Comparison of ENCODE assay signal across 21 cellular contexts in the genomic region with DNA sequence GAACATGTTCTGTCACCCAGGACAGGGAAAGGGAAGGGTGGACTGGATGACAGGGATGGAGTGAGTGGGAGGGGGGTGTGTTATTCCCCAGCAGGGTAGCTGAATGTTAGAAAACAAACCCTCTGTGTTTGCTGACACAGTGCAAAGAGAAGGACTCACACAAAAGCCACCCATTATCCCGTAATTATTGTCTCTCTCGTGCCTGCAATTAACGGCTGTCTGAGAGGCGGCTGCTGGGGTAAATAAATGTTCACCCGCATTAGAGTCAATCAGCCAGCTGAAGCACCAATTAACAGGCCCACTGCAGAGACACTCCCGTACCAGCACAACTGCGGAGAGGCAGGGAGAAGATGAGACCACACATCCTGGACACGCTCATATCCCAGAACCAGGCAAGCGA. TPM values are rescaled to one million over a fixed set of nuclear protein-coding genes. Genes with fewer than 3 reads are reported as not detected.
A peak's percentile ranks its signal among the peaks of the same experiment; 100 is the strongest.
DNase-seq lines count a peak whose midpoint lies in the region; ATAC-seq, FAIRE-seq and TF ChIP-seq lines count a peak whose summit lies in the region.
"Had no signal": no experiment of that assay in that cellular context is flagged by ENCODE, and none has a peak within 500 bp of the region (broad histone marks: within the 10 kb centered on the region; RNA-seq: fewer than 3 reads in every experiment).

No MANE protein-coding gene starts in this region.

- H3K18ac ChIP-seq in H1 (ENCODE audit: extremely low read depth, low read length) = 0 out of 2 replicates have a peak overlapping the region, but pooled peaks have one; percentile 19

- no peak for TF ChIP-seq EP300 in H1 (IDR thresholded peaks at IDR 0.05; ENCODE audit: borderline replicate concordance in 1 of 2, low read depth in 2 of 2, low read length in 2 of 2)

- no peak overlapping the region for H3K9ac ChIP-seq in H1 (replicated peaks in 1 of 4; ENCODE audit: extremely low read depth in 1 of 4, low read depth in 3 of 4, low read length in 3 of 4)

- POLR2A ChIA-PET in H1 (lab: Charles Lee; ENCODE audit: partially characterized antibody) = interaction anchor here (1.3 to 1.7 kb wide), 2 partner anchors 11 to 30 kb away, joined by 3 to 5 read pairs; no protein-coding TSS in a partner anchor

- H3K27me3 ChIP-seq in left ventricle myocardium inferior (ENCODE audit: low read depth) (no peaks in the 10 kb centered on the region), H1 (replicated peaks in 1 of 4; ENCODE audit: control insufficient read depth in 3 of 4, extremely low read depth in 1 of 4, insufficient read depth in 3 of 4, low read length in 3 of 4) (peaks cover 0 to 2% (median 0%) of the 10 kb centered on the region in 4 experiments; a peak in 3 of 7 replicates)
- H3K27me3 ChIP-seq: body of pancreas, right lobe of liver, testis had no signal

- H3K27ac ChIP-seq in left ventricle myocardium inferior (replicated peaks) (no peak overlapping the region), H1 (ENCODE audit: low read depth, low read length) (no peak overlapping the region)
- H3K27ac ChIP-seq: A549, body of pancreas, HL-60, right lobe of liver, testis had no signal

- H3K4me3 ChIP-seq in left ventricle myocardium inferior (no peak overlapping the region), H1 (ENCODE audit: extremely low read depth in 1 of 4, insufficient read depth in 2 of 4, low read depth in 3 of 4, low read length in 4 of 4) (no peak overlapping the region)
- H3K4me3 ChIP-seq: A549, body of pancreas, right lobe of liver, testis had no signal

- no peak for FAIRE-seq in H1 (lab: Jason Lieb, UNC)
- FAIRE-seq: A549 had no signal

- H3K27me3 Mint-ChIP-seq in type B pancreatic cell = no peaks in the 10 kb centered on the region
- peaks cover 14 to 19% of the 10 kb centered on the region in 2 donors for H3K27me3 Mint-ChIP-seq in effector memory CD8-positive, alpha-beta T cell

- no peak overlapping the region for H3K23ac ChIP-seq in H1 (ENCODE audit: insufficient read length)

- intact Hi-C loops in left ventricle myocardium superior (cut with micrococcal nuclease) = no loop called here
- intact Hi-C loops in left ventricle myocardium inferior (cut with micrococcal nuclease) = no loop called here

- H2BK12ac ChIP-seq in H1 (ENCODE audit: low read depth, low read length) = peak overlapping the region; percentile 89; the same call in 1 of the 2 replicates

- no peak overlapping the region for H2BK20ac ChIP-seq in H1 (ENCODE audit: low read length)

- no peak overlapping the region for H2AK5ac ChIP-seq in H1 (ENCODE audit: low read depth, low read length)

- H3K4me2 ChIP-seq in H1 (ENCODE audit: insufficient read depth in 1 of 2, low read depth in 2 of 2, low read length in 2 of 2) = no peak overlapping the region
- H3K4me2 ChIP-seq: A549 had no signal

- peaks cover 11% of the 10 kb centered on the region for H3K36me3 Mint-ChIP-seq in type B pancreatic cell
- peaks cover 4% of the 10 kb centered on the region for H3K36me3 Mint-ChIP-seq in effector memory CD8-positive, alpha-beta T cell (ENCODE audit: insufficient read depth)
- H3K36me3 Mint-ChIP-seq: activated CD8-positive, alpha-beta memory T cell treated with anti-CD3 and anti-CD28 coated beads, Interleukin-2, amount 10 ng/mL, durations not matched to agents 7 days and 5 days; CD4-positive, alpha-beta memory T cell had no signal

- no peaks in the 10 kb centered on the region for H4K20me1 ChIP-seq in H1 (replicated peaks in 1 of 2; ENCODE audit: control insufficient read depth in 1 of 2, insufficient read depth in 2 of 2, low read length in 2 of 2)

- TF ChIP-seq POLR2A in H1 (IDR thresholded peaks at IDR 0.05; ENCODE audit: control extremely low read depth in 1 of 2, low read depth in 2 of 2, low read length in 2 of 2) = no peak

- ATAC-seq in left ventricle myocardium superior = peak; percentile 46
- ATAC-seq in effector memory CD8-positive, alpha-beta T cell (replicated peaks) = no peak
- ATAC-seq: A549; activated CD8-positive, alpha-beta memory T cell treated with anti-CD3 and anti-CD28 coated beads, Interleukin-2, amount 10 ng/mL, durations not matched to agents 7 days and 5 days; body of pancreas had no signal

- peak overlapping the region; percentile 56 for H3K4me3 Mint-ChIP-seq in type B pancreatic cell
- H3K4me3 Mint-ChIP-seq in effector memory CD8-positive, alpha-beta T cell = no peak overlapping the region
- H3K4me3 Mint-ChIP-seq: activated CD8-positive, alpha-beta memory T cell treated with anti-CD3 and anti-CD28 coated beads, Interleukin-2, amount 10 ng/mL, durations not matched to agents 7 days and 5 days; CD4-positive, alpha-beta memory T cell; dendritic cell treated with granulocyte-macrophage colony-stimulating factor and Interleukin-4, amounts not matched to agents 40 ng/mL and 50 ng/mL, for 4 days; HFFc6 had no signal

- H3K79me1 ChIP-seq in H1 (ENCODE audit: low read depth, low read length) = no peaks in the 10 kb centered on the region

- H3K9me3 ChIP-seq in left ventricle myocardium inferior (replicated peaks) = no peaks in the 10 kb centered on the region
- no peaks in the 10 kb centered on the region for H3K9me3 ChIP-seq in H1 (ENCODE audit: insufficient read depth in 2 of 2, low read depth in 1 of 2, low read length in 1 of 2)
- H3K9me3 ChIP-seq: A549, body of pancreas, right lobe of liver, testis had no signal

- no peaks in the 10 kb centered on the region for H3K79me2 ChIP-seq in H1 (ENCODE audit: control insufficient read depth in 1 of 2, insufficient read depth in 2 of 2, low read length in 2 of 2)

- H3K9me3 Mint-ChIP-seq in type B pancreatic cell = no peaks in the 10 kb centered on the region
- no peaks in the 10 kb centered on the region for H3K9me3 Mint-ChIP-seq in effector memory CD8-positive, alpha-beta T cell
- H3K9me3 Mint-ChIP-seq: CD4-positive, alpha-beta memory T cell; dendritic cell treated with granulocyte-macrophage colony-stimulating factor and Interleukin-4, amounts not matched to agents 40 ng/mL and 50 ng/mL, for 4 days; HFFc6 had no signal

- no peak overlapping the region for H2AFZ ChIP-seq in H1 (ENCODE audit: low read length)

- TF ChIP-seq CTCF in left ventricle myocardium inferior (IDR thresholded peaks at IDR 0.05; ENCODE audit: borderline replicate concordance) (no peak), H1 (IDR thresholded peaks at IDR 0.05; ENCODE audit: control extremely low read depth in 1 of 3, insufficient read depth in 1 of 3, low read depth in 1 of 3, low read length in 3 of 3) (no peak), type B pancreatic cell (conservative IDR thresholded peaks at IDR 0.05) (no peak)

- no peak overlapping the region for H4K5ac ChIP-seq in H1 (ENCODE audit: insufficient read length, low read depth, low read length)

- peaks cover 56% of the 10 kb centered on the region for H3K4me1 Mint-ChIP-seq in type B pancreatic cell (ENCODE audit: unreplicated experiment)
- H3K4me1 Mint-ChIP-seq in effector memory CD8-positive, alpha-beta T cell (ENCODE audit: low read depth in 2 of 2) = no peaks in the 10 kb centered on the region
- H3K4me1 Mint-ChIP-seq: activated CD8-positive, alpha-beta memory T cell treated with anti-CD3 and anti-CD28 coated beads, Interleukin-2, amount 10 ng/mL, durations not matched to agents 7 days and 5 days; CD4-positive, alpha-beta memory T cell had no signal

- H3K56ac ChIP-seq in H1 (replicated peaks; ENCODE audit: insufficient read length, low read depth, low read length) = no peak overlapping the region

- H3K14ac ChIP-seq in H1 (ENCODE audit: insufficient read length) = no peak overlapping the region

- H2BK120ac ChIP-seq in H1 (replicated peaks; ENCODE audit: low read depth, low read length) = no peak overlapping the region

- H3K4ac ChIP-seq in H1 (replicated peaks; ENCODE audit: insufficient read length, low read depth, low read length) = no peak overlapping the region

- 0 out of 2 replicates have a peak overlapping the region, but pooled peaks have one; percentile 38 for H2BK5ac ChIP-seq in H1 (ENCODE audit: low read depth, low read length)

- CTCF ChIA-PET in H1 (lab: Charles Lee; ENCODE audit: partially characterized antibody) = interaction anchor here (1.0 to 8.1 kb wide), 12 partner anchors 10 to 469 kb away, joined by 3 to 110 read pairs (median 4); a partner anchor contains a TSS

- peaks cover 7% of the 10 kb centered on the region for H3K4me1 ChIP-seq in left ventricle myocardium inferior
- peaks cover 25 to 44% (median 39%) of the 10 kb centered on the region in 4 experiments for H3K4me1 ChIP-seq in H1 (replicated peaks in 1 of 4; ENCODE audit: control insufficient read depth in 3 of 4, insufficient read depth in 4 of 4, low read length in 3 of 4)
- H3K4me1 ChIP-seq: body of pancreas, right lobe of liver had no signal

- TF ChIP-seq RAD21 in H1 (IDR thresholded peaks at IDR 0.05 in 1 of 2, conservative IDR thresholded peaks at IDR 0.05 in 1 of 2; ENCODE audit: low read depth in 2 of 2, low read length in 2 of 2) = no peak

- WGBS in H1 (ENCODE audit: extremely low coverage in 1 of 2, insufficient coverage in 1 of 2, insufficient read length in 1 of 2, insufficient replicate concordance in 2 of 2, low coverage in 1 of 2, low lambda C conversion rate in 2 of 2, missing lambda C conversion rate in 1 of 2), 2 experiments = 88% methylated on average over 9 of the region's 9 CpGs; no CpG with 5 or more reads in 1 of the 2 experiments

- H4K91ac ChIP-seq in H1 (replicated peaks; ENCODE audit: insufficient read length, low read length) = no peak overlapping the region

- H3K23me2 ChIP-seq in H1 (ENCODE audit: low read depth, low read length) = no peaks in the 10 kb centered on the region

- H3K36me3 ChIP-seq in left ventricle myocardium inferior (no peaks in the 10 kb centered on the region), H1 (ENCODE audit: control insufficient read depth in 2 of 4, insufficient read depth in 4 of 4, low read length in 3 of 4) (no peaks in the 10 kb centered on the region)
- H3K36me3 ChIP-seq: right lobe of liver had no signal

- no peak overlapping the region for H4K8ac ChIP-seq in H1 (ENCODE audit: extremely low read depth, insufficient read depth, low read length)

- H3K27ac Mint-ChIP-seq in type B pancreatic cell = peak overlapping the region; percentile 53
- H3K27ac Mint-ChIP-seq in effector memory CD8-positive, alpha-beta T cell = no peak overlapping the region
- H3K27ac Mint-ChIP-seq: activated CD8-positive, alpha-beta memory T cell treated with anti-CD3 and anti-CD28 coated beads, Interleukin-2, amount 10 ng/mL, durations not matched to agents 7 days and 5 days; CD4-positive, alpha-beta memory T cell; dendritic cell treated with granulocyte-macrophage colony-stimulating factor and Interleukin-4, amounts not matched to agents 40 ng/mL and 50 ng/mL, for 4 days; HFFc6 had no signal

- DNase-seq in left ventricle myocardium superior (no peak), left ventricle myocardium inferior (no peak), NCI-H2107 (lab: John Stamatoyannopoulos, UW) (peak; percentile 52), H1 (ENCODE audit: low read depth in 1 of 2, low spot score in 2 of 2) (no peak), type B pancreatic cell (ENCODE audit: extremely low spot score, unreplicated experiment) (no peak), amniotic stem cell (lab: John Stamatoyannopoulos, UW) (no peak), iPS-NIHi11 (ENCODE audit: low spot score) (no peak)
- no peak for DNase-seq in effector memory CD8-positive, alpha-beta T cell
- DNase-seq: activated CD4-positive, CD25-positive, alpha-beta regulatory T cell; activated CD8-positive, alpha-beta memory T cell treated with anti-CD3 and anti-CD28 coated beads, Interleukin-2, amount 10 ng/mL, durations not matched to agents 7 days and 5 days; activated naive CD4-positive, alpha-beta T cell; CD4-positive, alpha-beta memory T cell; GDM1; HFFc6; right lobe of liver; stimulated activated CD4-positive, alpha-beta T cell treated with anti-CD3 and anti-CD28 coated beads, Interleukin-1b, Interleukin-23, amount 100 ng/mL, for 48 hours; testis had no signal

- peak overlapping the region; percentile 88; the same call in 1 of the 2 replicates for H2BK15ac ChIP-seq in H1 (ENCODE audit: low read length)

RNA-seq across cellular contexts. Expression of a gene that starts 19.6 kb away (rescaled TPM):
- 21.6 TPM for total RNA-seq in left ventricle myocardium superior
- total RNA-seq in left ventricle myocardium inferior = 28.8 TPM
- 17.0 and 20.2 TPM in 2 replicates for total RNA-seq in H1 (2021; fragmentation: NEBNext Ultra II Directional; extraction: Animal tissue kit (Norgen Biotek cat#: 25700))
- polyA plus RNA-seq in H1 (2011; rRNA removed) = 4.8 and 7.6 TPM in 2 replicates
- 4.3 TPM for polyA plus RNA-seq in H1 (2011; cell fraction: cytosol; rRNA removed)
- polyA plus RNA-seq in H1 (2011; cell fraction: nucleus; rRNA removed) = 14.4 TPM
- 6.7 to 8.7 TPM (median 7.6 TPM) in 4 replicates for polyA plus RNA-seq in H1 (2012, experiment 1 of 2)
- polyA plus RNA-seq in H1 (2012, experiment 2 of 2) = 5.8 TPM
- polyA plus RNA-seq in H1 (2013, experiment 1 of 2) = 5.4 TPM
- polyA plus RNA-seq in H1 (2013, experiment 2 of 2) = 5.0 TPM
- 5.3 and 6.3 TPM in 2 replicates for polyA minus RNA-seq in H1 (2011; rRNA and poly(A)+ RNA removed)
- polyA minus RNA-seq in H1 (2011; cell fraction: cytosol; rRNA and poly(A)+ RNA removed) = 7.0 TPM
- 8.2 TPM for polyA minus RNA-seq in H1 (2011; cell fraction: nucleus; rRNA and poly(A)+ RNA removed)
- 37.8 and 63.1 TPM in 2 replicates for total RNA-seq in type B pancreatic cell (ENCODE audit: low replicate concordance)
